In the genomic region with DNA sequence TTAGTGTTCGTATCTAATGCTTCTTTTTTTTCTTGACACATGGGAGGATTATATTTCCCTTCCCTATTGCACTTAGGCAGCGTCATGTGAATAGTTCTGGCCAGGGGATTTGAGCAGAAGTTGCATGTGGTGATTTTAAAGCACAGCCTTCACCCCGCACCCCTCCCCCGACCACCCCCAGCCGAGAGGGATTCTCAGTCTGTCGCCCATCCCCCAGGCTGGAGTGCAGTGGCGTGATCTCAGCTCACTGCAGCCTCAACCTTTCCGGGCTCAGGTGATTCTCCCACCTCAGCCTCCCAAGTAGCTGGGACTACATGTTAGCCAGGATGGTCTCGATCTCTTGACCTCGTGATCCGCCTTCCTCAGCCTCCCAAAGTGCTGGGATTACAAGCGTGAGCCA, we compare ENCODE assay signal across 2 cellular contexts. TPM values are rescaled to one million over a fixed set of nuclear protein-coding genes. Genes with fewer than 3 reads are reported as not detected.
"Had no signal": no experiment of that assay in that cellular context is flagged by ENCODE, and none has a peak within 500 bp of the region (broad histone marks: within the 10 kb centered on the region; RNA-seq: fewer than 3 reads in every experiment).

No MANE protein-coding gene starts in this region.

RNA-seq across cellular contexts. Expression of a gene that starts 20.1 kb away (rescaled TPM):
- total RNA-seq: NCI-H460, PC-9 had no signal
